ENCODE assay signal across 1 cellular context in genomic region chr6:30764490-30765043, GRCh38.
TF ChIP-seq lines count a peak whose summit lies in the region.

No MANE protein-coding gene starts in this region.

TF ChIP-seq in HepG2, 621 proteins besides CTCF, POLR2A, EP300 and RAD21 (continued from another document):
- TF ChIP-seq SNAPC4 (CRISPR knock-in tag; IDR thresholded peaks at IDR 0.05): peak; percentile 63; the same call in 1 of the 2 replicates
